1 cellular context compared by ENCODE assay signal in the genomic region with DNA sequence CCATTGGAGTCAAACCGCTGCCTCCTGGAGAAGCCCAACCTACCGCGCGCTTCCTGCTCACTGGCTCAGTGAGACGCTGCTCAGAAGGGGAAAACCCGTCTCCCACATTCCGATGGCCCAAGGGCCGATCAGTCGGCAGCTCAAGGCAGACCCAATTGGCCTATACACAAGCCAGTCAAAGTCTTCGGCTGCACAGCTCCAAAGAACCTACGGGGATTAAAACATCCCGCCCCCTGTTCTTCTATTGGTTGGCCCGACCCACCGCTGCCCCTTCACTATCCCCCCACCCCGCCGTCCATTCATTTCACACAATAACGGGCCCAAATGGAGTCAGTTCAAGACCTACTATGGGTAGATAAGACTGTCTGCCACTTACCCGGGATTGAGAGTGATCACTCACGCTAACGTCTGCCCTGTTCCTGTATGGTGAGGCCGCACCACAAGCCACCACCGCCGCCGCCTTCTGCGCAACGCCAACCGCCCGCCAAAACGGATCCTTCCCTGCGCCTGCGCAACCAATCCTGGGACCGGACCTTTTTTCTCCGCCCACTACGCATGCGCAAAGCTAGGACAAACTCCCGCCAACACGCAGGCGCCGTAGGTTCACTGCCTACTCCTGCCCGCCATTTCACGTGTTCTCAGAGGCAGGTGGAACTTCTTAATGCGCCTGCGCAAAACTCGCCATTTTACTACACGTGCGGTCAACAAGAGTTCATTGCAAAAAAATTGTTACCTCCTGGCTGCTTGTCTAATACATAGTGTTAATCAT.
TF ChIP-seq lines count a peak whose summit lies in the region.

A gene (minus strand): TSS at position 491 of the 769 bp plus-strand sequence. CDS start 22,472 bp downstream, outside the sequence.

TF ChIP-seq in HepG2, 621 proteins besides CTCF, POLR2A, EP300 and RAD21 (continued from another document and continues in another):
- TF ChIP-seq, protein P1, sequence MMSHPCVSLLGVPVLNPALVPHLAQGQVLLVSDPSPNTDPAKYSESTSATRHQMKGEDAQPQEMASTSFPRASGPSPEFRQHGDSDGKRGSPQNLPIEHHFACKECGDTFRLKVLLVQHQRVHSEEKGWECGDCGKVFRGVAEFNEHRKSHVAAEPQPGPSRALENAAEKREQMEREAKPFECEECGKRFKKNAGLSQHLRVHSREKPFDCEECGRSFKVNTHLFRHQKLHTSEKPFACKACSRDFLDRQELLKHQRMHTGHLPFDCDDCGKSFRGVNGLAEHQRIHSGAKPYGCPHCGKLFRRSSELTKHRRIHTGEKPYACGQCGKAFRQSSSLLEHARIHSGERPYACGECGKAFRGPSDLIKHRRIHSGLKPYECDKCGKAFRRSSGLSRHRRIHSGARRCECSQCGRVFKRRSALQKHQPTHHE (CRISPR knock-in tag; IDR thresholded peaks at IDR 0.05; ENCODE audit: borderline replicate concordance) = peak; percentile 86
- TF ChIP-seq ZNF543 (CRISPR knock-in tag; IDR thresholded peaks at IDR 0.05) (no peak), ZFX (CRISPR knock-in tag; IDR thresholded peaks at IDR 0.05; ENCODE audit: low read depth) (peak; percentile 67; the same call in 1 of the 2 replicates), SIX1 (CRISPR knock-in tag; IDR thresholded peaks at IDR 0.05; ENCODE audit: borderline replicate concordance) (0 out of 2 replicates have a peak, but pooled peaks have one; percentile 28), SSRP1 (CRISPR knock-in tag; IDR thresholded peaks at IDR 0.05) (no peak), BCL6 (CRISPR knock-in tag; IDR thresholded peaks at IDR 0.05) (0 out of 2 replicates have a peak, but pooled peaks have one; percentile 34), ZC3H4 (CRISPR knock-in tag; IDR thresholded peaks at IDR 0.05; ENCODE audit: borderline replicate concordance) (0 out of 2 replicates have a peak, but pooled peaks have one; percentile 48), MYC (CRISPR knock-in tag; IDR thresholded peaks at IDR 0.05; ENCODE audit: borderline replicate concordance) (no peak; the same call in 1 of the 2 replicates), ZNF891 (CRISPR knock-in tag; IDR thresholded peaks at IDR 0.05) (0 out of 2 replicates have a peak, but pooled peaks have one; percentile 49), MIER2 (CRISPR knock-in tag; IDR thresholded peaks at IDR 0.05) (no peak), NR2C2 (CRISPR knock-in tag; IDR thresholded peaks at IDR 0.05; ENCODE audit: borderline replicate concordance) (no peak), ZNF101 (CRISPR knock-in tag; IDR thresholded peaks at IDR 0.05; ENCODE audit: borderline replicate concordance, low read depth) (no peak), ZNF24 (IDR thresholded peaks at IDR 0.05) (0 out of 2 replicates have a peak, but pooled peaks have one; percentile 40), TMF1 (CRISPR knock-in tag; IDR thresholded peaks at IDR 0.05; ENCODE audit: low read depth) (peak; percentile 25), IRF2 (CRISPR knock-in tag; IDR thresholded peaks at IDR 0.05) (peak; percentile 30; the same call in 1 of the 2 replicates), TEAD2 (CRISPR knock-in tag; IDR thresholded peaks at IDR 0.05) (0 out of 2 replicates have a peak, but pooled peaks have one; percentile 85), ZNF564 (CRISPR knock-in tag; IDR thresholded peaks at IDR 0.05) (0 out of 2 replicates have a peak, but pooled peaks have one; percentile 19), ZNF367 (CRISPR knock-in tag; IDR thresholded peaks at IDR 0.05; ENCODE audit: borderline replicate concordance) (no peak), GABPA (IDR thresholded peaks at IDR 0.05; ENCODE audit: low read depth, low read length) (no peak), GABPA (CRISPR knock-in tag; IDR thresholded peaks at IDR 0.05; ENCODE audit: low read depth) (peak; percentile 51), HOXA7 (CRISPR knock-in tag; IDR thresholded peaks at IDR 0.05) (no peak), AHR (CRISPR knock-in tag; IDR thresholded peaks at IDR 0.05) (no peak), ZSCAN12 (CRISPR knock-in tag; IDR thresholded peaks at IDR 0.05) (peak; percentile 62; the same call in 1 of the 2 replicates)
- TF ChIP-seq, protein P2, sequence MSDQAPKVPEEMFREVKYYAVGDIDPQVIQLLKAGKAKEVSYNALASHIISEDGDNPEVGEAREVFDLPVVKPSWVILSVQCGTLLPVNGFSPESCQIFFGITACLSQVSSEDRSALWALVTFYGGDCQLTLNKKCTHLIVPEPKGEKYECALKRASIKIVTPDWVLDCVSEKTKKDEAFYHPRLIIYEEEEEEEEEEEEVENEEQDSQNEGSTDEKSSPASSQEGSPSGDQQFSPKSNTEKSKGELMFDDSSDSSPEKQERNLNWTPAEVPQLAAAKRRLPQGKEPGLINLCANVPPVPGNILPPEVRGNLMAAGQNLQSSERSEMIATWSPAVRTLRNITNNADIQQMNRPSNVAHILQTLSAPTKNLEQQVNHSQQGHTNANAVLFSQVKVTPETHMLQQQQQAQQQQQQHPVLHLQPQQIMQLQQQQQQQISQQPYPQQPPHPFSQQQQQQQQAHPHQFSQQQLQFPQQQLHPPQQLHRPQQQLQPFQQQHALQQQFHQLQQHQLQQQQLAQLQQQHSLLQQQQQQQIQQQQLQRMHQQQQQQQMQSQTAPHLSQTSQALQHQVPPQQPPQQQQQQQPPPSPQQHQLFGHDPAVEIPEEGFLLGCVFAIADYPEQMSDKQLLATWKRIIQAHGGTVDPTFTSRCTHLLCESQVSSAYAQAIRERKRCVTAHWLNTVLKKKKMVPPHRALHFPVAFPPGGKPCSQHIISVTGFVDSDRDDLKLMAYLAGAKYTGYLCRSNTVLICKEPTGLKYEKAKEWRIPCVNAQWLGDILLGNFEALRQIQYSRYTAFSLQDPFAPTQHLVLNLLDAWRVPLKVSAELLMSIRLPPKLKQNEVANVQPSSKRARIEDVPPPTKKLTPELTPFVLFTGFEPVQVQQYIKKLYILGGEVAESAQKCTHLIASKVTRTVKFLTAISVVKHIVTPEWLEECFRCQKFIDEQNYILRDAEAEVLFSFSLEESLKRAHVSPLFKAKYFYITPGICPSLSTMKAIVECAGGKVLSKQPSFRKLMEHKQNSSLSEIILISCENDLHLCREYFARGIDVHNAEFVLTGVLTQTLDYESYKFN (CRISPR knock-in tag; conservative IDR thresholded peaks at IDR 0.05) = peak; percentile 24; the same call in 1 of the 2 replicates
- TF ChIP-seq, protein P3, sequence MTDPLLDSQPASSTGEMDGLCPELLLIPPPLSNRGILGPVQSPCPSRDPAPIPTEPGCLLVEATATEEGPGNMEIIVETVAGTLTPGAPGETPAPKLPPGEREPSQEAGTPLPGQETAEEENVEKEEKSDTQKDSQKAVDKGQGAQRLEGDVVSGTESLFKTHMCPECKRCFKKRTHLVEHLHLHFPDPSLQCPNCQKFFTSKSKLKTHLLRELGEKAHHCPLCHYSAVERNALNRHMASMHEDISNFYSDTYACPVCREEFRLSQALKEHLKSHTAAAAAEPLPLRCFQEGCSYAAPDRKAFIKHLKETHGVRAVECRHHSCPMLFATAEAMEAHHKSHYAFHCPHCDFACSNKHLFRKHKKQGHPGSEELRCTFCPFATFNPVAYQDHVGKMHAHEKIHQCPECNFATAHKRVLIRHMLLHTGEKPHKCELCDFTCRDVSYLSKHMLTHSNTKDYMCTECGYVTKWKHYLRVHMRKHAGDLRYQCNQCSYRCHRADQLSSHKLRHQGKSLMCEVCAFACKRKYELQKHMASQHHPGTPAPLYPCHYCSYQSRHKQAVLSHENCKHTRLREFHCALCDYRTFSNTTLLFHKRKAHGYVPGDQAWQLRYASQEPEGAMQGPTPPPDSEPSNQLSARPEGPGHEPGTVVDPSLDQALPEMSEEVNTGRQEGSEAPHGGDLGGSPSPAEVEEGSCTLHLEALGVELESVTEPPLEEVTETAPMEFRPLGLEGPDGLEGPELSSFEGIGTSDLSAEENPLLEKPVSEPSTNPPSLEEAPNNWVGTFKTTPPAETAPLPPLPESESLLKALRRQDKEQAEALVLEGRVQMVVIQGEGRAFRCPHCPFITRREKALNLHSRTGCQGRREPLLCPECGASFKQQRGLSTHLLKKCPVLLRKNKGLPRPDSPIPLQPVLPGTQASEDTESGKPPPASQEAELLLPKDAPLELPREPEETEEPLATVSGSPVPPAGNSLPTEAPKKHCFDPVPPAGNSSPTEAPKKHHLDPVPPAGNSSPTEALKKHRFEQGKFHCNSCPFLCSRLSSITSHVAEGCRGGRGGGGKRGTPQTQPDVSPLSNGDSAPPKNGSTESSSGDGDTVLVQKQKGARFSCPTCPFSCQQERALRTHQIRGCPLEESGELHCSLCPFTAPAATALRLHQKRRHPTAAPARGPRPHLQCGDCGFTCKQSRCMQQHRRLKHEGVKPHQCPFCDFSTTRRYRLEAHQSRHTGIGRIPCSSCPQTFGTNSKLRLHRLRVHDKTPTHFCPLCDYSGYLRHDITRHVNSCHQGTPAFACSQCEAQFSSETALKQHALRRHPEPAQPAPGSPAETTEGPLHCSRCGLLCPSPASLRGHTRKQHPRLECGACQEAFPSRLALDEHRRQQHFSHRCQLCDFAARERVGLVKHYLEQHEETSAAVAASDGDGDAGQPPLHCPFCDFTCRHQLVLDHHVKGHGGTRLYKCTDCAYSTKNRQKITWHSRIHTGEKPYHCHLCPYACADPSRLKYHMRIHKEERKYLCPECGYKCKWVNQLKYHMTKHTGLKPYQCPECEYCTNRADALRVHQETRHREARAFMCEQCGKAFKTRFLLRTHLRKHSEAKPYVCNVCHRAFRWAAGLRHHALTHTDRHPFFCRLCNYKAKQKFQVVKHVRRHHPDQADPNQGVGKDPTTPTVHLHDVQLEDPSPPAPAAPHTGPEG (CRISPR knock-in tag; IDR thresholded peaks at IDR 0.05) = peak; percentile 72; the same call in 1 of the 2 replicates
- TF ChIP-seq, protein P4, sequence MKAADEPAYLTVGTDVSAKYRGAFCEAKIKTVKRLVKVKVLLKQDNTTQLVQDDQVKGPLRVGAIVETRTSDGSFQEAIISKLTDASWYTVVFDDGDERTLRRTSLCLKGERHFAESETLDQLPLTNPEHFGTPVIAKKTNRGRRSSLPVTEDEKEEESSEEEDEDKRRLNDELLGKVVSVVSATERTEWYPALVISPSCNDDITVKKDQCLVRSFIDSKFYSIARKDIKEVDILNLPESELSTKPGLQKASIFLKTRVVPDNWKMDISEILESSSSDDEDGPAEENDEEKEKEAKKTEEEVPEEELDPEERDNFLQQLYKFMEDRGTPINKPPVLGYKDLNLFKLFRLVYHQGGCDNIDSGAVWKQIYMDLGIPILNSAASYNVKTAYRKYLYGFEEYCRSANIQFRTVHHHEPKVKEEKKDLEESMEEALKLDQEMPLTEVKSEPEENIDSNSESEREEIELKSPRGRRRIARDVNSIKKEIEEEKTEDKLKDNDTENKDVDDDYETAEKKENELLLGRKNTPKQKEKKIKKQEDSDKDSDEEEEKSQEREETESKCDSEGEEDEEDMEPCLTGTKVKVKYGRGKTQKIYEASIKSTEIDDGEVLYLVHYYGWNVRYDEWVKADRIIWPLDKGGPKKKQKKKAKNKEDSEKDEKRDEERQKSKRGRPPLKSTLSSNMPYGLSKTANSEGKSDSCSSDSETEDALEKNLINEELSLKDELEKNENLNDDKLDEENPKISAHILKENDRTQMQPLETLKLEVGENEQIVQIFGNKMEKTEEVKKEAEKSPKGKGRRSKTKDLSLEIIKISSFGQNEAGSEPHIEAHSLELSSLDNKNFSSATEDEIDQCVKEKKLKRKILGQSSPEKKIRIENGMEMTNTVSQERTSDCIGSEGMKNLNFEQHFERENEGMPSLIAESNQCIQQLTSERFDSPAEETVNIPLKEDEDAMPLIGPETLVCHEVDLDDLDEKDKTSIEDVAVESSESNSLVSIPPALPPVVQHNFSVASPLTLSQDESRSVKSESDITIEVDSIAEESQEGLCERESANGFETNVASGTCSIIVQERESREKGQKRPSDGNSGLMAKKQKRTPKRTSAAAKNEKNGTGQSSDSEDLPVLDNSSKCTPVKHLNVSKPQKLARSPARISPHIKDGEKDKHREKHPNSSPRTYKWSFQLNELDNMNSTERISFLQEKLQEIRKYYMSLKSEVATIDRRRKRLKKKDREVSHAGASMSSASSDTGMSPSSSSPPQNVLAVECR (CRISPR knock-in tag; IDR thresholded peaks at IDR 0.05; ENCODE audit: borderline replicate concordance) = peak; percentile 68; the same call in 1 of the 2 replicates
- TF ChIP-seq, protein P5, sequence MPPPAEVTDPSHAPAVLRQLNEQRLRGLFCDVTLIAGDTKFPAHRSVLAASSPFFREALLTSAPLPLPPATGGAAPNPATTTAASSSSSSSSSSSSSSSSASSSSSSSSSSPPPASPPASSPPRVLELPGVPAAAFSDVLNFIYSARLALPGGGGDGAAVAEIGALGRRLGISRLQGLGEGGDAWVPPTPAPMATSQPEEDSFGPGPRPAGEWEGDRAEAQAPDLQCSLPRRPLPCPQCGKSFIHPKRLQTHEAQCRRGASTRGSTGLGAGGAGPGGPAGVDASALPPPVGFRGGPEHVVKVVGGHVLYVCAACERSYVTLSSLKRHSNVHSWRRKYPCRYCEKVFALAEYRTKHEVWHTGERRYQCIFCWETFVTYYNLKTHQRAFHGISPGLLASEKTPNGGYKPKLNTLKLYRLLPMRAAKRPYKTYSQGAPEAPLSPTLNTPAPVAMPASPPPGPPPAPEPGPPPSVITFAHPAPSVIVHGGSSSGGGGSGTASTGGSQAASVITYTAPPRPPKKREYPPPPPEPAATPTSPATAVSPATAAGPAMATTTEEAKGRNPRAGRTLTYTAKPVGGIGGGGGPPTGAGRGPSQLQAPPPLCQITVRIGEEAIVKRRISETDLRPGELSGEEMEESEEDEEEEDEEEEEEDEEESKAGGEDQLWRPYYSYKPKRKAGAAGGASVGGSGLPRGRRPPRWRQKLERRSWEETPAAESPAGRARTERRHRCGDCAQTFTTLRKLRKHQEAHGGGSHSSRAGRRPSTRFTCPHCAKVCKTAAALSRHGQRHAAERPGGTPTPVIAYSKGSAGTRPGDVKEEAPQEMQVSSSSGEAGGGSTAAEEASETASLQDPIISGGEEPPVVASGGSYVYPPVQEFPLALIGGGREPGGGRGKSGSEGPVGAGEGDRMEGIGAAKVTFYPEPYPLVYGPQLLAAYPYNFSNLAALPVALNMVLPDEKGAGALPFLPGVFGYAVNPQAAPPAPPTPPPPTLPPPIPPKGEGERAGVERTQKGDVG (CRISPR knock-in tag; IDR thresholded peaks at IDR 0.05; ENCODE audit: borderline replicate concordance) = no peak
- TF ChIP-seq, protein P6, sequence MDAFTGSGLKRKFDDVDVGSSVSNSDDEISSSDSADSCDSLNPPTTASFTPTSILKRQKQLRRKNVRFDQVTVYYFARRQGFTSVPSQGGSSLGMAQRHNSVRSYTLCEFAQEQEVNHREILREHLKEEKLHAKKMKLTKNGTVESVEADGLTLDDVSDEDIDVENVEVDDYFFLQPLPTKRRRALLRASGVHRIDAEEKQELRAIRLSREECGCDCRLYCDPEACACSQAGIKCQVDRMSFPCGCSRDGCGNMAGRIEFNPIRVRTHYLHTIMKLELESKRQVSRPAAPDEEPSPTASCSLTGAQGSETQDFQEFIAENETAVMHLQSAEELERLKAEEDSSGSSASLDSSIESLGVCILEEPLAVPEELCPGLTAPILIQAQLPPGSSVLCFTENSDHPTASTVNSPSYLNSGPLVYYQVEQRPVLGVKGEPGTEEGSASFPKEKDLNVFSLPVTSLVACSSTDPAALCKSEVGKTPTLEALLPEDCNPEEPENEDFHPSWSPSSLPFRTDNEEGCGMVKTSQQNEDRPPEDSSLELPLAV (CRISPR knock-in tag; conservative IDR thresholded peaks at IDR 0.05; ENCODE audit: low read depth) = no peak
- TF ChIP-seq, protein P7, sequence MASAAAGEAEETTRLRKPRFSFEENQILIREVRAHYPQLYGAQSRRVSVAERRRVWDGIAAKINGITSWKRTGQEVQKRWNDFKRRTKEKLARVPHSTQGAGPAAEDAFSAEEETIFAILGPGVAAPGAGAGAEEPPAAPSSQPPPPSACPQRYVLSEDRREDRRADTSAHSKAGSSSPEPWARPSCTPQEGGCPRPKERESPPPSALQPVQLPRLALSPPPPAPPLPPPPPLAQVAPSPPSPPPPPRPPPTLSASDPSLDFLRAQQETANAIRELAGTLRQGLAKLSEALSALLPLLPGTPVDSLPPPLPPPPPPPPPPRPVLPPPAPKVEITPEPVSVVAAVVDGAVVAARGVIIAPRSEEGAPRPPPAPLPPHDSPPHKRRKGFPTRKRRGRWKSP (CRISPR knock-in tag; IDR thresholded peaks at IDR 0.05) = peak; percentile 62; the same call in 1 of the 2 replicates
